ENCODE assay signal across 8 cellular contexts in genomic region chr7:155345490-155345889, GRCh38. TPM values are rescaled to one million over a fixed set of nuclear protein-coding genes. Genes with fewer than 3 reads are reported as not detected.
DNase-seq lines count a peak whose midpoint lies in the region; ATAC-seq and TF ChIP-seq lines count a peak whose summit lies in the region.

No MANE protein-coding gene starts in this region.

- no peaks in the 10 kb centered on the region for H4K20me1 ChIP-seq in OCI-LY7 (ENCODE audit: insufficient read depth, low read length)

- intact Hi-C loops in OCI-LY7 (cut with micrococcal nuclease; ENCODE audit: unreplicated experiment), result loop anchor here (1.0 to 2.0 kb wide), 4 partner anchors 155 to 513 kb away; no protein-coding TSS in a partner anchor

- no TSS peak for BruUV-seq in OCI-LY7 (replicated peaks; lab: Mats Ljungman, UMichigan)

- no peak for DNase-seq in CD4-positive, CD25-positive, alpha-beta regulatory T cell
- no peak for DNase-seq in OCI-LY7 (ENCODE audit: low spot score)
- no peak for DNase-seq in NCI-H510A treated with DMSO at 0.1 percent for 48 hours (lab: John Stamatoyannopoulos, UW)
- no peak for DNase-seq in effector memory CD4-positive, alpha-beta T cell

- no peak overlapping the region for H3K27ac Mint-ChIP-seq in CD4-positive, CD25-positive, alpha-beta regulatory T cell

- H3K9me2 ChIP-seq in OCI-LY7 (ENCODE audit: insufficient read depth, low read length), result no peaks in the 10 kb centered on the region

- no peak for ATAC-seq in CD4-positive, CD25-positive, alpha-beta regulatory T cell (ENCODE audit: low read depth in 2 of 2)
- peak; percentile 11 for ATAC-seq in GM18502 (IDR thresholded peaks at IDR 0.05; ENCODE audit: poor library complexity, unreplicated experiment)
- ATAC-seq in HG03457 (IDR thresholded peaks at IDR 0.05; ENCODE audit: unreplicated experiment), result no peak
- ATAC-seq in HG02852 (IDR thresholded peaks at IDR 0.05; ENCODE audit: unreplicated experiment), result no peak

- TF ChIP-seq CTCF in OCI-LY7 (conservative IDR thresholded peaks at IDR 0.05; ENCODE audit: low read length), result no peak

- H3K4me1 Mint-ChIP-seq in CD4-positive, CD25-positive, alpha-beta regulatory T cell, result peaks cover 0 to 10% (median 3%) of the 10 kb centered on the region in 4 donors

- H3K79me2 ChIP-seq in OCI-LY7 (ENCODE audit: insufficient read depth, low read depth, low read length), result no peaks in the 10 kb centered on the region

- POLR2A ChIA-PET in OCI-LY7 (lab: Charles Lee), result interaction anchor here (0.7 kb wide), 1 partner anchor 424 kb away, joined by 3 read pairs; no protein-coding TSS in a partner anchor

- no peaks in the 10 kb centered on the region for H3K9me3 ChIP-seq in CD4-positive, CD25-positive, alpha-beta regulatory T cell (ENCODE audit: control insufficient read depth in 2 of 2, low read length in 2 of 2)
- no peaks in the 10 kb centered on the region for H3K9me3 ChIP-seq in OCI-LY7 (ENCODE audit: low read length)
- H3K9me3 ChIP-seq in iPS-18a (ENCODE audit: control insufficient read depth, low read depth, low read length), result no peaks in the 10 kb centered on the region
- no peaks in the 10 kb centered on the region for H3K9me3 ChIP-seq in effector memory CD4-positive, alpha-beta T cell (ENCODE audit: control insufficient read depth, low read length)

- peak overlapping the region in 3 of 4 donors; percentile 52 to 86 (median 53) for H3K4me3 Mint-ChIP-seq in CD4-positive, CD25-positive, alpha-beta regulatory T cell

- H3K27me3 ChIP-seq in CD4-positive, CD25-positive, alpha-beta regulatory T cell (ENCODE audit: control insufficient read depth, insufficient read depth, low read length), result no peaks in the 10 kb centered on the region
- H3K27me3 ChIP-seq in iPS-18a (ENCODE audit: control insufficient read depth, insufficient read depth, low read length), result peaks cover 21% of the 10 kb centered on the region
- H3K27me3 ChIP-seq in effector memory CD4-positive, alpha-beta T cell (replicated peaks; ENCODE audit: control insufficient read depth, insufficient read depth, low read length, poor library complexity, severe bottlenecking), result peaks cover 4% of the 10 kb centered on the region

- H3K36me3 ChIP-seq in CD4-positive, CD25-positive, alpha-beta regulatory T cell (ENCODE audit: control insufficient read depth, insufficient read depth, low read length), result no peaks in the 10 kb centered on the region
- H3K36me3 ChIP-seq in OCI-LY7 (ENCODE audit: insufficient read depth, low read length) (no peaks in the 10 kb centered on the region), iPS-18a (ENCODE audit: control insufficient read depth, low read depth, low read length) (no peaks in the 10 kb centered on the region)
- H3K36me3 ChIP-seq in effector memory CD4-positive, alpha-beta T cell (ENCODE audit: control insufficient read depth, insufficient read depth, low read length), result no peaks in the 10 kb centered on the region

- H3K27me3 Mint-ChIP-seq in CD4-positive, CD25-positive, alpha-beta regulatory T cell, result peaks cover 5% of the 10 kb centered on the region

- H2AFZ ChIP-seq in OCI-LY7 (ENCODE audit: low read length), result no peak overlapping the region; the same call in 1 of the 2 replicates

- CTCF ChIA-PET in OCI-LY7 (lab: Charles Lee; ENCODE audit: unreplicated experiment), result interaction anchor here (0.6 to 1.6 kb wide), 5 partner anchors 12 to 418 kb away, joined by 3 to 15 read pairs (median 4); no protein-coding TSS in a partner anchor

- H3K9me3 Mint-ChIP-seq in CD4-positive, CD25-positive, alpha-beta regulatory T cell, result no peaks in the 10 kb centered on the region

- no peaks in the 10 kb centered on the region for H3K36me3 Mint-ChIP-seq in CD4-positive, CD25-positive, alpha-beta regulatory T cell

- H3K4me2 ChIP-seq in OCI-LY7 (ENCODE audit: low read length), result peak overlapping the region; percentile 99; the same call in 1 of the 2 replicates

- H3K4me1 ChIP-seq in CD4-positive, CD25-positive, alpha-beta regulatory T cell (ENCODE audit: control insufficient read depth, insufficient read depth, low read length, poor library complexity, severe bottlenecking), result peaks cover 14% of the 10 kb centered on the region
- H3K4me1 ChIP-seq in OCI-LY7 (ENCODE audit: insufficient read depth, low read length, poor library complexity, severe bottlenecking) (no peaks in the 10 kb centered on the region), iPS-18a (ENCODE audit: control insufficient read depth, low read depth, low read length) (no peaks in the 10 kb centered on the region)
- peaks cover 10% of the 10 kb centered on the region for H3K4me1 ChIP-seq in effector memory CD4-positive, alpha-beta T cell (ENCODE audit: control insufficient read depth, insufficient read depth, low read length, poor library complexity, severe bottlenecking)

- H3K27ac ChIP-seq in CD4-positive, CD25-positive, alpha-beta regulatory T cell (ENCODE audit: insufficient read depth, low read length, poor library complexity, severe bottlenecking), result no peak overlapping the region
- H3K27ac ChIP-seq in OCI-LY7 (ENCODE audit: low read depth, low read length, poor library complexity, severe bottlenecking) (no peak overlapping the region), iPS-18a (ENCODE audit: low read length) (no peak overlapping the region)
- no peak overlapping the region for H3K27ac ChIP-seq in effector memory CD4-positive, alpha-beta T cell (ENCODE audit: insufficient read depth, low read length, poor library complexity, severe bottlenecking)

- H3K9ac ChIP-seq in iPS-18a (ENCODE audit: low read length), result no peak overlapping the region

- H3K4me3 ChIP-seq in CD4-positive, CD25-positive, alpha-beta regulatory T cell (ENCODE audit: low read depth, low read length), result peak overlapping the region; percentile 52
- H3K4me3 ChIP-seq in OCI-LY7 (ENCODE audit: low read depth, low read length, poor library complexity, severe bottlenecking) (no peak overlapping the region), iPS-18a (ENCODE audit: low read length) (peak overlapping the region; percentile 28)
- no peak overlapping the region for H3K4me3 ChIP-seq in effector memory CD4-positive, alpha-beta T cell (ENCODE audit: insufficient read depth, low read depth, low read length, poor library complexity, severe bottlenecking)

RNA-seq across cellular contexts. Expression of gene INSIG1, which starts 47.8 kb away (rescaled TPM):
- total RNA-seq in CD4-positive, CD25-positive, alpha-beta regulatory T cell, result 66.5 TPM
- 10 to 100 TPM; 38.4 to 66.1 (median 55.4) TPM for polyA plus RNA-seq in CD4-positive, CD25-positive, alpha-beta regulatory T cell
- total RNA-seq in OCI-LY7 (2014; rRNA removed; shearing (Covaris generic)), result 105 and 122 TPM in 2 replicates
- total RNA-seq in OCI-LY7 (2022), result 164 and 166 TPM in 2 replicates

Comparison
In these comparisons a context has a peak if more than half of its experiments do, and no peak if none do; other contexts are left out.
1. H3K4me3 ChIP-seq: peak in CD4-positive, CD25-positive, alpha-beta regulatory T cell (single experiment) and iPS-18a (single experiment); none in OCI-LY7 (single experiment) and effector memory CD4-positive, alpha-beta T cell (single experiment).